ENCODE assay signal across 8 cellular contexts in genomic region chrX:154123241-154124219, GRCh38. TPM values are rescaled to one million over a fixed set of nuclear protein-coding genes. Genes with fewer than 3 reads are reported as not detected.
DNase-seq lines count a peak whose midpoint lies in the region; ATAC-seq and TF ChIP-seq lines count a peak whose summit lies in the region.

No MANE protein-coding gene starts in this region.

- no peaks in the 10 kb centered on the region for H3K36me3 ChIP-seq in BLaER1 treated with 17β-estradiol and CSF1 and Interleukin-3, amounts not matched to agents 10 nM and 100 nM
- H3K36me3 ChIP-seq in neural progenitor cell, result no peaks in the 10 kb centered on the region

- no peaks in the 10 kb centered on the region for H3K9me3 Mint-ChIP-seq in activated CD4-positive, alpha-beta T cell treated with anti-CD3 and anti-CD28 coated beads for 36 hours (ENCODE audit: low read depth)
- no peaks in the 10 kb centered on the region for H3K9me3 Mint-ChIP-seq in immature natural killer cell
- peaks cover 14% of the 10 kb centered on the region for H3K9me3 Mint-ChIP-seq in neural progenitor cell

- peak; percentile 78 for ATAC-seq in activated CD4-positive, alpha-beta T cell treated with anti-CD3 and anti-CD28 coated beads for 36 hours

- in situ Hi-C loops in G401 (cut with HindIII; ENCODE audit: low sequenced_read_pairs), result no loop called here

- peak overlapping the region; percentile 38 to 73 (median 67) for H3K4me2 ChIP-seq in BLaER1 treated with 17β-estradiol and CSF1 and Interleukin-3, amounts not matched to agents 10 nM and 100 nM
- H3K4me2 ChIP-seq in neural progenitor cell, result no peak overlapping the region

- H3K27me3 Mint-ChIP-seq in activated CD4-positive, alpha-beta T cell treated with anti-CD3 and anti-CD28 coated beads for 36 hours, result no peaks in the 10 kb centered on the region
- H3K27me3 Mint-ChIP-seq in immature natural killer cell (ENCODE audit: low read depth in 3 of 3) (peaks cover 0 to 4% (median 0%) of the 10 kb centered on the region in 3 donors), neural progenitor cell (ENCODE audit: insufficient read depth, low read depth) (peaks cover 5% of the 10 kb centered on the region)

- intact Hi-C loops in activated CD4-positive, alpha-beta T cell treated with anti-CD3 and anti-CD28 coated beads for 36 hours (cut with DNase I, micrococcal nuclease), result no loop called here

- DNase-seq in HuH-7 (ENCODE audit: low spot score) (peak; percentile 36), immature natural killer cell (peak; percentile 42 to 58 (median 49)), G401 (ENCODE audit: low spot score) (no peak), ureter (ENCODE audit: low spot score) (no peak), glomerular visceral epithelial cell (ENCODE audit: extremely low spot score) (no peak), neural progenitor cell (ENCODE audit: low spot score) (no peak)
- DNase-seq in activated CD4-positive, alpha-beta T cell treated with anti-CD3 and anti-CD28 coated beads for 36 hours, result peak; percentile 47

- H2AFZ ChIP-seq in neural progenitor cell (replicated peaks), result no peak overlapping the region

- POLR2A ChIA-PET in activated CD4-positive, alpha-beta T cell treated with anti-CD3 and anti-CD28 coated beads for 36 hours (lab: Charles Lee), result interaction anchor here (0.7 kb wide), 2 partner anchors 24 to 296 kb away, joined by 4 to 7 read pairs; no protein-coding TSS in a partner anchor

- no peak for TF ChIP-seq CTCF in neural progenitor cell (IDR thresholded peaks at IDR 0.05)

- peak overlapping the region in 9 of 11 experiments; percentile 37 to 72 (median 61); a peak in 16 of 22 replicates for H3K27ac ChIP-seq in BLaER1 treated with 17β-estradiol and CSF1 and Interleukin-3, amounts not matched to agents 10 nM and 100 nM
- no peak overlapping the region for H3K27ac ChIP-seq in neural progenitor cell

- H3K27me3 ChIP-seq in BLaER1 treated with 17β-estradiol and CSF1 and Interleukin-3, amounts not matched to agents 10 nM and 100 nM, result peaks cover 68 to 98% (median 87%) of the 10 kb centered on the region in 11 experiments
- H3K27me3 ChIP-seq in neural progenitor cell, result no peaks in the 10 kb centered on the region

- H3K9me3 ChIP-seq in BLaER1 treated with 17β-estradiol and CSF1 and Interleukin-3, amounts not matched to agents 10 nM and 100 nM (replicated peaks in 1 of 11), result peaks cover 16 to 55% (median 38%) of the 10 kb centered on the region in 11 experiments
- H3K9me3 ChIP-seq in neural progenitor cell (ENCODE audit: low read depth), result peaks cover 3% of the 10 kb centered on the region

- H3F3A ChIP-seq in neural progenitor cell (ENCODE audit: low read depth), result no peaks in the 10 kb centered on the region

- peaks cover 33 to 48% (median 39%) of the 10 kb centered on the region in 10 experiments for H3K4me1 ChIP-seq in BLaER1 treated with 17β-estradiol and CSF1 and Interleukin-3, amounts not matched to agents 10 nM and 100 nM
- H3K4me1 ChIP-seq in neural progenitor cell, result no peaks in the 10 kb centered on the region

- peak overlapping the region in 7 of 11 experiments; percentile 5 to 61 (median 26); a peak in 8 of 22 replicates for H3K9ac ChIP-seq in BLaER1 treated with 17β-estradiol and CSF1 and Interleukin-3, amounts not matched to agents 10 nM and 100 nM
- H3K9ac ChIP-seq in neural progenitor cell, result no peak overlapping the region

- H3K27ac Mint-ChIP-seq in activated CD4-positive, alpha-beta T cell treated with anti-CD3 and anti-CD28 coated beads for 36 hours, result peak overlapping the region; percentile 20
- peak overlapping the region; percentile 82 to 93 (median 87) for H3K27ac Mint-ChIP-seq in immature natural killer cell
- H3K27ac Mint-ChIP-seq in neural progenitor cell, result no peak overlapping the region

- peaks cover 21% of the 10 kb centered on the region for H3K4me1 Mint-ChIP-seq in activated CD4-positive, alpha-beta T cell treated with anti-CD3 and anti-CD28 coated beads for 36 hours
- H3K4me1 Mint-ChIP-seq in immature natural killer cell (peaks cover 38 to 39% of the 10 kb centered on the region in 2 donors), neural progenitor cell (no peaks in the 10 kb centered on the region)

- CTCF ChIA-PET in activated CD4-positive, alpha-beta T cell treated with anti-CD3 and anti-CD28 coated beads for 36 hours (lab: Charles Lee), result interaction anchor here (0.7 to 1.5 kb wide), 3 partner anchors 10 to 21 kb away, joined by 3 to 4 read pairs (median 3); no protein-coding TSS in a partner anchor

- H3K4me3 ChIP-seq in BLaER1 treated with 17β-estradiol and CSF1 and Interleukin-3, amounts not matched to agents 10 nM and 100 nM, result no peak overlapping the region; a peak in 2 of 20 replicates
- no peak overlapping the region for H3K4me3 ChIP-seq in neural progenitor cell

- H3K79me2 ChIP-seq in neural progenitor cell (ENCODE audit: low read depth), result no peaks in the 10 kb centered on the region

- no peaks in the 10 kb centered on the region; a peak in 1 of 22 replicates for H4K20me1 ChIP-seq in BLaER1 treated with 17β-estradiol and CSF1 and Interleukin-3, amounts not matched to agents 10 nM and 100 nM
- H4K20me1 ChIP-seq in neural progenitor cell (ENCODE audit: low read depth), result no peaks in the 10 kb centered on the region

- H3K36me3 Mint-ChIP-seq in activated CD4-positive, alpha-beta T cell treated with anti-CD3 and anti-CD28 coated beads for 36 hours (ENCODE audit: low read depth), result no peaks in the 10 kb centered on the region
- H3K36me3 Mint-ChIP-seq in immature natural killer cell (no peaks in the 10 kb centered on the region), neural progenitor cell (no peaks in the 10 kb centered on the region)

- no peak overlapping the region for H3K4me3 Mint-ChIP-seq in activated CD4-positive, alpha-beta T cell treated with anti-CD3 and anti-CD28 coated beads for 36 hours
- H3K4me3 Mint-ChIP-seq in immature natural killer cell (peak overlapping the region; percentile 44 to 88 (median 78)), neural progenitor cell (no peak overlapping the region)

RNA-seq across cellular contexts. Expression of gene OPN1LW, which starts 20.5 kb away (rescaled TPM):
- total RNA-seq in activated CD4-positive, alpha-beta T cell treated with anti-CD3 and anti-CD28 coated beads for 36 hours, result not detected
- not detected for polyA plus RNA-seq in immature natural killer cell
- total RNA-seq in G401 (2014; rRNA removed; shearing (Covaris generic)), result not detected in 2 replicates
- not detected for total RNA-seq in ureter
- not detected in 2 replicates for total RNA-seq in neural progenitor cell (ENCODE audit: low replicate concordance)

RNA-seq across cellular contexts. Expression of gene MECP2, which starts 26.0 kb away (rescaled TPM):
- 10 to 100 TPM; 50.7 to 60.0 TPM for total RNA-seq in activated CD4-positive, alpha-beta T cell treated with anti-CD3 and anti-CD28 coated beads for 36 hours
- polyA plus RNA-seq in immature natural killer cell, result 10 to 100 TPM; 11.4 to 31.5 (median 18.3) TPM
- total RNA-seq in G401 (2014; rRNA removed; shearing (Covaris generic)), result 19.8 and 33.1 TPM in 2 replicates
- 105 TPM for total RNA-seq in ureter
- total RNA-seq in neural progenitor cell (ENCODE audit: low replicate concordance), result 26.7 and 32.4 TPM in 2 replicates

RNA-seq across cellular contexts. Expression of gene OPN1MW, which starts 58.9 kb away (rescaled TPM):
- total RNA-seq in activated CD4-positive, alpha-beta T cell treated with anti-CD3 and anti-CD28 coated beads for 36 hours, result not detected
- not detected for polyA plus RNA-seq in immature natural killer cell
- total RNA-seq in G401 (2014; rRNA removed; shearing (Covaris generic)), result not detected in 2 replicates
- total RNA-seq in ureter (not detected), neural progenitor cell (ENCODE audit: low replicate concordance) (not detected in 2 replicates)

Comparison
In these comparisons a context has a peak if more than half of its experiments do, and no peak if none do; other contexts are left out.
1. DNase-seq: peak in HuH-7 (single experiment), activated CD4-positive, alpha-beta T cell treated with anti-CD3 and anti-CD28 coated beads for 36 hours (single experiment) and immature natural killer cell (3 of 3); none in G401 (single experiment), ureter (single experiment), glomerular visceral epithelial cell (single experiment) and neural progenitor cell (single experiment).
2. H3K4me3 Mint-ChIP-seq: peak in immature natural killer cell (5 of 5); none in activated CD4-positive, alpha-beta T cell treated with anti-CD3 and anti-CD28 coated beads for 36 hours (single experiment) and neural progenitor cell (single experiment).